1 cellular context compared by ENCODE assay signal in genomic region chr17:82756166-82756565, GRCh38.
TF ChIP-seq lines count a peak whose summit lies in the region.

No MANE protein-coding gene starts in this region.

TF ChIP-seq in IMR-90, 13 proteins besides CTCF, POLR2A, EP300 and RAD21:
- TF ChIP-seq USF2 (IDR thresholded peaks at IDR 0.05; ENCODE audit: low read depth, low read length) (no peak), FOS (IDR thresholded peaks at IDR 0.05; ENCODE audit: low read depth, low read length) (no peak), CEBPB (IDR thresholded peaks at IDR 0.05; ENCODE audit: low read depth, low read length) (no peak), RCOR1 (IDR thresholded peaks at IDR 0.05; ENCODE audit: insufficient replicate concordance, low read length) (no peak), RFX5 (IDR thresholded peaks at IDR 0.05; ENCODE audit: low read depth, low read length) (no peak), MAFK (IDR thresholded peaks at IDR 0.05; ENCODE audit: low read depth, low read length) (no peak), CHD1 (IDR thresholded peaks at IDR 0.05; ENCODE audit: low read depth, low read length) (no peak), ELK1 (IDR thresholded peaks at IDR 0.05; ENCODE audit: borderline replicate concordance, low read depth, low read length) (no peak), NFE2L2 (IDR thresholded peaks at IDR 0.05; ENCODE audit: low read depth, low read length) (no peak), BHLHE40 (IDR thresholded peaks at IDR 0.05; ENCODE audit: low read depth, low read length) (no peak), MXI1 (IDR thresholded peaks at IDR 0.05; ENCODE audit: borderline replicate concordance, low read depth, low read length) (no peak), SMC3 (IDR thresholded peaks at IDR 0.05; ENCODE audit: low read depth, low read length) (no peak), MAZ (IDR thresholded peaks at IDR 0.05; ENCODE audit: borderline replicate concordance, low read depth, low read length) (no peak)
